In the genomic region with DNA sequence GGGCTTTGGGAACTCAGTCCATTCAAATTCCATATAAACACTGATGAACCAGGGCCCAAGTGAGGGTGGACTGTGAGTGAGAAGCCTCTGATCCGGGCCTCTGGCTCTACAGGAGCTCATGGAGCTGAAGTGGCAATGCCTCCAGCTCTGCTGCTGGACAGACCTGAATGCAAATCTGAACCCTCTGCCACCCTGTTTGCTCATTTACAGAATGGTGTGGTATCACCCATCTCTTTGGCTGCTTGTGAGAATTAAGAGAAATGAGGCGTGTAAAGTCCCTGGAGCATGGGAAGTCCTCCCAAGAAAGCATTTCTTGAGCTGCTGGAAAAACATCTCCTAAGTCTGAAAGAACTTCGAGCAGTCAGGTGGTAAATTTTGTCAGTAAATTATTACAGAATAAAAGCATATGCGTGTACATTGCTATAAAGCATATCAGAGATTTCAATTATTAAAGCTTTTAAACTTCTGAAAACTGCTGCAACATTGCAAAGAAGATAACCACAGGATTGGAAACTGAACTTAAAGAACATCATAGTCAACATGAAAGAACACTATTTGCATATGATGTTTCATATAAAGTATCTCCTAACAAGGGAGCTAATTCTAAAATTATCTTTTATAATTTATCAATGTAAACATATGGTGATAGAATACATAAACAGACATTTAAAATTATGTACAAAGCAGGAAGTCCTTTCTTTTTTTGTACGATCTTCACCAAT, we compare ENCODE assay signal across 28 cellular contexts.
"Had no signal": no experiment of that assay in that cellular context is flagged by ENCODE, and none has a peak within 500 bp of the region (broad histone marks: within the 10 kb centered on the region; RNA-seq: fewer than 3 reads in every experiment).

No MANE protein-coding gene starts in this region.

- ATAC-seq: activated CD8-positive, alpha-beta T cell treated with anti-CD3 and anti-CD28 coated beads for 36 hours; activated T-cell treated with anti-CD3 and anti-CD28 coated beads, Interleukin-2, amount 50 U/mL, for 72 hours; activated T-helper 17 cell treated with anti-CD3 and anti-CD28 coated beads, Interleukin-2, amount 50 U/mL, for 72 hours; body of pancreas; PC-3 had no signal

- H3K4me1 ChIP-seq: adrenal gland, body of pancreas, breast epithelium had no signal

- DNase-seq: activated CD4-positive, alpha-beta T cell treated with anti-CD3 and anti-CD28 coated beads, Interleukin-2, amount 10 ng/mL, durations not matched to agents 24 days and 14 days; activated CD4-positive, alpha-beta T cell treated with anti-CD3 and anti-CD28 coated beads, Interleukin-2, amount 50 U/mL, for 4 hours; activated CD4-positive, CD25-positive, alpha-beta regulatory T cell; activated CD8-positive, alpha-beta T cell treated with anti-CD3 and anti-CD28 coated beads for 36 hours; activated effector memory CD4-positive, alpha-beta T cell treated with anti-CD3 and anti-CD28 coated beads, Interleukin-2, amount 50 U/mL, for 16 hours; activated naive CD4-positive, alpha-beta T cell; activated T-cell treated with anti-CD3 and anti-CD28 coated beads, Interleukin-2, amount 50 U/mL, for 1 hour; activated T-cell treated with anti-CD3 and anti-CD28 coated beads, Interleukin-2, amount 50 U/mL, for 72 hours; adrenal gland; body of pancreas; Karpas-422; KBM-7; NCI-H1105; NCI-H1417 treated with DMSO at 0.1 percent for 48 hours; NCI-H187 treated with DMSO at 0.1 percent for 48 hours; NCI-H2081; NCI-H226; NCI-H446 treated with DMSO at 0.1 percent for 48 hours; NCI-H524; PC-3; Right ventricle myocardium superior; SW 1271; T-helper 1 cell; T-helper 2 cell; T1000; WERI-Rb-1 had no signal

- H3K36me3 ChIP-seq: adrenal gland, breast epithelium, WERI-Rb-1 had no signal

- H3K4me3 ChIP-seq: adrenal gland, body of pancreas, breast epithelium had no signal

- H3K27ac ChIP-seq: adrenal gland, body of pancreas, breast epithelium, WERI-Rb-1 had no signal

- H3K27me3 ChIP-seq: adrenal gland, body of pancreas, breast epithelium had no signal

- H3K9me3 ChIP-seq: adrenal gland, body of pancreas, breast epithelium had no signal
